In the genomic region with DNA sequence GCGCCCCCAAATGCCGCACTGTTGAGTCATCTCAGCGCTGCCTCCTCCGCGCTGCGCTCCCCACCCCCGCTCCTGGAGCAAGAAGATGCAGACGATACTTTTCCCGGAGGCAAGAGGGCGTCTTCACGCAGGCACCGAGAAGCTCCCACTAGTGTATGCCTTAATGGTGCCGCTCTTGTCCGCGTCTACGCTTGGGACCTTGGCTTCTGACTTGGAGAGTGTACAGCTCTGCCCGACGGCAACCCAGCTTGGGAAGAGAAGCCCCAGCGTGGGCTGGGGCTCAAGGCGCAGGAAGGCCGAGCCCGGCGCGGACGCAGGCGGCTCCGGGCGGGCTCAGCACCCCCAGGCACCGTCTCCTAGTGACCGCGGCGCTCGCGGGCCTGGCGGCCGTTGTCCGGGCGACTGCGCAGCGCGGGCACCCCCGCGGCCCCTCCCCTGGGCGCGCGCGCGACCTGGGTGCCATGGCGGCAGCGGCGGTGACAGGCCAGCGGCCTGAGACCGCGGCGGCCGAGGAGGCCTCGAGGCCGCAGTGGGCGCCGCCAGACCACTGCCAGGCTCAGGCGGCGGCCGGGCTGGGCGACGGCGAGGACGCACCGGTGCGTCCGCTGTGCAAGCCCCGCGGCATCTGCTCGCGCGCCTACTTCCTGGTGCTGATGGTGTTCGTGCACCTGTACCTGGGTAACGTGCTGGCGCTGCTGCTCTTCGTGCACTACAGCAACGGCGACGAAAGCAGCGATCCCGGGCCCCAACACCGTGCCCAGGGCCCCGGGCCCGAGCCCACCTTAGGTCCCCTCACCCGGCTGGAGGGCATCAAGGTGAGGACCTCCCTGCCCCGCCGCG, we compare ENCODE assay signal across 8 cellular contexts. TPM values are rescaled to one million over a fixed set of nuclear protein-coding genes. Genes with fewer than 3 reads are reported as not detected.
DNase-seq lines count a peak whose midpoint lies in the region; ATAC-seq and TF ChIP-seq lines count a peak whose summit lies in the region.

A gene with protein sequence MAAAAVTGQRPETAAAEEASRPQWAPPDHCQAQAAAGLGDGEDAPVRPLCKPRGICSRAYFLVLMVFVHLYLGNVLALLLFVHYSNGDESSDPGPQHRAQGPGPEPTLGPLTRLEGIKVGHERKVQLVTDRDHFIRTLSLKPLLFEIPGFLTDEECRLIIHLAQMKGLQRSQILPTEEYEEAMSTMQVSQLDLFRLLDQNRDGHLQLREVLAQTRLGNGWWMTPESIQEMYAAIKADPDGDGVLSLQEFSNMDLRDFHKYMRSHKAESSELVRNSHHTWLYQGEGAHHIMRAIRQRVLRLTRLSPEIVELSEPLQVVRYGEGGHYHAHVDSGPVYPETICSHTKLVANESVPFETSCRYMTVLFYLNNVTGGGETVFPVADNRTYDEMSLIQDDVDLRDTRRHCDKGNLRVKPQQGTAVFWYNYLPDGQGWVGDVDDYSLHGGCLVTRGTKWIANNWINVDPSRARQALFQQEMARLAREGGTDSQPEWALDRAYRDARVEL (plus strand): TSS at position 446 of the 840 bp plus-strand sequence. CDS start 16 bp downstream, at position 462.

- no peaks in the 10 kb centered on the region for H4K20me1 ChIP-seq in OCI-LY1 (ENCODE audit: insufficient read depth, low read length)

- H3K27me3 ChIP-seq in AG04450 (ENCODE audit: control insufficient read depth, insufficient read depth, low read length) (no peaks in the 10 kb centered on the region), OCI-LY1 (ENCODE audit: insufficient read depth, low read length) (no peaks in the 10 kb centered on the region), muscle layer of colon (ENCODE audit: control insufficient read depth in 1 of 2, insufficient read depth in 2 of 2, low read length in 2 of 2) (no peaks in the 10 kb centered on the region)

- H3K79me2 ChIP-seq in OCI-LY1 (ENCODE audit: insufficient read depth, low read length), result 0 out of 2 replicates have a peak, but pooled peaks cover 3% of the 10 kb centered on the region

- peak; percentile 59 for TF ChIP-seq CTCF in AG04450 (IDR thresholded peaks at IDR 0.05; ENCODE audit: low read depth, low read length)
- peak; percentile 36 for TF ChIP-seq CTCF in OCI-LY1 (IDR thresholded peaks at IDR 0.05; ENCODE audit: low read length)
- peak; percentile 34 for TF ChIP-seq CTCF in epithelial cell of proximal tubule (conservative IDR thresholded peaks at IDR 0.05; ENCODE audit: low read depth, low read length)

- H3K9me3 ChIP-seq in AG04450 (ENCODE audit: control insufficient read depth, insufficient read depth, low read length) (no peaks in the 10 kb centered on the region), OCI-LY1 (ENCODE audit: low read length) (no peaks in the 10 kb centered on the region), muscle layer of colon (ENCODE audit: low read length) (no peaks in the 10 kb centered on the region)

- peak within 1 kb of the TSS; percentile 99 for H3K27ac ChIP-seq in AG04450 (ENCODE audit: low read depth, low read length)
- peak within 1 kb of the TSS; percentile 73 for H3K27ac ChIP-seq in OCI-LY1 (ENCODE audit: low read depth, low read length, poor library complexity, severe bottlenecking)
- peak within 1 kb of the TSS; percentile 97 for H3K27ac ChIP-seq in muscle layer of colon (ENCODE audit: low read depth, low read length)

- no peaks in the 10 kb centered on the region for H3K9me2 ChIP-seq in OCI-LY1 (ENCODE audit: low read depth, low read length)

- CTCF ChIA-PET in AG04450 (lab: Charles Lee), result interaction anchor here (0.6 to 4.9 kb wide), 11 partner anchors 10 to 1620 kb away, joined by 3 to 37 read pairs (median 4); partner anchors contain the start of genes NDUFAF3, QRICH1 and WDR6

- POLR2A ChIA-PET in AG04450 (lab: Yijun Ruan, JAX), result interaction anchor here (0.6 to 3.9 kb wide), 11 partner anchors 16 to 104 kb away, joined by 3 to 70 read pairs (median 6); partner anchors contain the start of genes DALRD3, IMPDH2, NDUFAF3 and QRICH1

- H3K4me2 ChIP-seq in OCI-LY1 (ENCODE audit: low read length), result peak within 1 kb of the TSS; percentile 94

- DNase-seq in AG04450 (ENCODE audit: low read depth, low spot score) (peak; percentile 87), epithelial cell of proximal tubule (ENCODE audit: low read depth) (no peak)
- peak; percentile 83 for DNase-seq in activated T-cell treated with anti-CD3 and anti-CD28 coated beads, Interleukin-2, amount 50 U/mL, for 1 hour
- peak; percentile 88 for DNase-seq in stimulated activated CD8-positive, alpha-beta memory T cell treated with anti-CD3 and anti-CD28 coated beads, Interleukin-4, amount 100 ng/mL, for 48 hours

- H3K36me3 ChIP-seq in OCI-LY1 (ENCODE audit: insufficient read depth, low read length) (peaks cover 19% of the 10 kb centered on the region; the same call in 1 of the 2 replicates), muscle layer of colon (ENCODE audit: insufficient read depth, low read length) (peaks cover 15% of the 10 kb centered on the region)

- H2AFZ ChIP-seq in OCI-LY1 (ENCODE audit: low read length), result no peak within 1 kb of the TSS

- H3K4me1 ChIP-seq in OCI-LY1 (ENCODE audit: insufficient read depth, low read length, severe bottlenecking), result peaks cover 24% of the 10 kb centered on the region
- peaks cover 18% of the 10 kb centered on the region for H3K4me1 ChIP-seq in muscle layer of colon (ENCODE audit: insufficient read depth, low read length)

- H3K4me3 ChIP-seq in AG04450 (ENCODE audit: low read depth, low read length) (peak within 1 kb of the TSS; percentile 80), OCI-LY1 (ENCODE audit: low read depth, low read length, poor library complexity, severe bottlenecking) (peak within 1 kb of the TSS; percentile 76), epithelial cell of proximal tubule (ENCODE audit: low read depth, low read length) (peak within 1 kb of the TSS; percentile 90), muscle layer of colon (ENCODE audit: low read depth in 1 of 2, low read length in 2 of 2) (peak within 1 kb of the TSS; percentile 63 to 94)

- H3K9ac ChIP-seq in OCI-LY1 (ENCODE audit: low read length) (peak within 1 kb of the TSS; percentile 82), muscle layer of colon (ENCODE audit: low read length) (peak within 1 kb of the TSS; percentile 97)

- peak; percentile 47 for ATAC-seq in GM18861 (IDR thresholded peaks at IDR 0.05; ENCODE audit: unreplicated experiment)
- ATAC-seq in HG03354 (IDR thresholded peaks at IDR 0.05; ENCODE audit: poor library complexity, severe bottlenecking, unreplicated experiment), result peak; percentile 65

- no peaks in the 10 kb centered on the region for H3F3A ChIP-seq in OCI-LY1 (ENCODE audit: insufficient read depth, low read length)

RNA-seq across cellular contexts. Expression of the gene that starts here (rescaled TPM):
- 18.2 and 22.5 TPM in 2 replicates for polyA plus RNA-seq in AG04450 (2011; rRNA removed)
- polyA minus RNA-seq in AG04450 (2011; rRNA and poly(A)+ RNA removed), result 24.2 and 25.8 TPM in 2 replicates
- total RNA-seq in epithelial cell of proximal tubule, result 17.1 and 23.2 TPM in 2 replicates
